Comparison of ENCODE assay signal across 1 cellular context in the genomic region with DNA sequence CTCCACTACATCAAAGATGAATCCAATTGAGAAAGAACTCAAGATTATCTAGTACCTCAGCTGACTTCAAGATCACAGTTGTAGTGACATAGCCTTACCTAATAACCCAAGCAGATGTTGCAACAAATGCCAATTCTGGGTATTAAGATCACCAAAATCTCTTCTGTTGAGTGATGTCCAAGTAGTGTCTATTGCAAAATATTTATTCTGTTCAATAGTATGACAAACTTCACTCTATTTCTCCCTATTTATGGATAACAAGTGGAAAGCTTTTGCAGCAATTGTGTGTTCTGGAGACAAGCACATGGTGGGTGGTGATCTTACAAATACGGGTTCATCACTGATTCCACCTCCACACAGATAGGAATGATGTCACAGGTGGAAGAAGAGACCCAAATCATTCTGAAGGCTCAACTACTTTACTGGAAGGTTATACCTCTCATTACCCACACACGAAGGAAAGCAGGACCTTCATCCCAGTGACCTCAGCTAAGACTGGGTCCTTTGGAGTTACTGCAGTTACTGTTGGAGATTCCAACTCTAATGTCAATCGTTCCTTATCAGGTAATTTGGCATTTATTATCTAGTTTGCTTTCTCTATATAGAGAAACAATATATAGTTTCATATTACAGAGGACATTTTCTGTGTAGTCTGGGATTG.
TF ChIP-seq lines count a peak whose summit lies in the region.

No MANE protein-coding gene starts in this region.

TF ChIP-seq in liver, 16 proteins besides CTCF, POLR2A, EP300 and RAD21 (continued from another document):
- TF ChIP-seq, protein P1, sequence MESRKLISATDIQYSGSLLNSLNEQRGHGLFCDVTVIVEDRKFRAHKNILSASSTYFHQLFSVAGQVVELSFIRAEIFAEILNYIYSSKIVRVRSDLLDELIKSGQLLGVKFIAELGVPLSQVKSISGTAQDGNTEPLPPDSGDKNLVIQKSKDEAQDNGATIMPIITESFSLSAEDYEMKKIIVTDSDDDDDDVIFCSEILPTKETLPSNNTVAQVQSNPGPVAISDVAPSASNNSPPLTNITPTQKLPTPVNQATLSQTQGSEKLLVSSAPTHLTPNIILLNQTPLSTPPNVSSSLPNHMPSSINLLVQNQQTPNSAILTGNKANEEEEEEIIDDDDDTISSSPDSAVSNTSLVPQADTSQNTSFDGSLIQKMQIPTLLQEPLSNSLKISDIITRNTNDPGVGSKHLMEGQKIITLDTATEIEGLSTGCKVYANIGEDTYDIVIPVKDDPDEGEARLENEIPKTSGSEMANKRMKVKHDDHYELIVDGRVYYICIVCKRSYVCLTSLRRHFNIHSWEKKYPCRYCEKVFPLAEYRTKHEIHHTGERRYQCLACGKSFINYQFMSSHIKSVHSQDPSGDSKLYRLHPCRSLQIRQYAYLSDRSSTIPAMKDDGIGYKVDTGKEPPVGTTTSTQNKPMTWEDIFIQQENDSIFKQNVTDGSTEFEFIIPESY (IDR thresholded peaks at IDR 0.05): peak; percentile 53
- TF ChIP-seq ATF3 (IDR thresholded peaks at IDR 0.05) (no peak), TAF1 (conservative IDR thresholded peaks at IDR 0.05) (no peak), YY1 (IDR thresholded peaks at IDR 0.05) (peak; percentile 50), GABPA (IDR thresholded peaks at IDR 0.05 in 1 of 2, conservative IDR thresholded peaks at IDR 0.05 in 1 of 2) (no peak), FOXA2 (IDR thresholded peaks at IDR 0.05) (no peak), JUND (IDR thresholded peaks at IDR 0.05) (peak in 1 of 2 donors; percentile 68), HNF4A (conservative IDR thresholded peaks at IDR 0.05) (peak; percentile 40 to 71), SP1 (IDR thresholded peaks at IDR 0.05) (no peak)
- TF ChIP-seq, protein P2, sequence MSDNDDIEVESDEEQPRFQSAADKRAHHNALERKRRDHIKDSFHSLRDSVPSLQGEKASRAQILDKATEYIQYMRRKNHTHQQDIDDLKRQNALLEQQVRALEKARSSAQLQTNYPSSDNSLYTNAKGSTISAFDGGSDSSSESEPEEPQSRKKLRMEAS (IDR thresholded peaks at IDR 0.05): peak; percentile 58
